Comparison of ENCODE assay signal across 8 cellular contexts in the genomic region with DNA sequence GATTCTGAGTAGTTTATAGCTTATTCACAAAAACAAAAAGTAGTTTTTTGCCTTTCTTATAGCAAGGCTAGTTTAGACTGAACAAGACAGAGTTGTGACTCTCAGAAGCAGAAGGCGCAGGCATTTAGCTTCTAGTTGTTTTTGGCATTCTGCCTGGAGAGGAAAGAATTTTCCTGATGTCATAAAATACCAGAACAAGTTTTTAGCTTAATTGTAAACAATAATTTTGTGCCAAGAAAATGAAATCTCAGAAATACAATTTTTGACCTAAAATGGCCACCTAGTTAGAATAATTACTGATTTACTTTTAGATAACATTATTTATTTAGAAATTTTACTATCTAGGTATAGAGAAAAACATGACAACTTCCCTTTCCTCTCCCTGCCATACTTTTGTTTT. TPM values are rescaled to one million over a fixed set of nuclear protein-coding genes. Genes with fewer than 3 reads are reported as not detected.
A peak's percentile ranks its signal among the peaks of the same experiment; 100 is the strongest.
DNase-seq lines count a peak whose midpoint lies in the region; ATAC-seq, FAIRE-seq and TF ChIP-seq lines count a peak whose summit lies in the region.

No MANE protein-coding gene starts in this region.

- intact Hi-C loops in K562 (cut with micrococcal nuclease) = loop anchor here (2.0 to 5.0 kb wide), 3 partner anchors 109 to 325 kb away; partner anchors contain the start of gene USP33

- in situ Hi-C loops in K562 (cut with MboI) = loop anchor here (10.0 kb wide), 1 partner anchor 109 kb away; no protein-coding TSS in a partner anchor

- no peak for TF ChIP-seq POLR2A in K562 (conservative IDR thresholded peaks at IDR 0.05)

- H3K9ac ChIP-seq in K562 (ENCODE audit: insufficient read depth in 1 of 2, low read depth in 2 of 2, low read length in 2 of 2) (peak overlapping the region in 1 of 2 experiments; percentile 88; a peak in 3 of 4 replicates), iPS-20b (ENCODE audit: low read depth, low read length) (peak overlapping the region; percentile 90; the same call in 1 of the 2 replicates)

- H2AFZ ChIP-seq in K562 (ENCODE audit: low read depth, low read length) = no peak overlapping the region

- H3K79me2 ChIP-seq in K562 (ENCODE audit: control insufficient read depth, insufficient read depth, low read length) = peaks cover 79% of the 10 kb centered on the region

- H3K27me3 ChIP-seq in K562 (ENCODE audit: control insufficient read depth in 2 of 2, insufficient read depth in 2 of 2, low read length in 2 of 2) (no peaks in the 10 kb centered on the region), iPS-20b (ENCODE audit: insufficient read depth, low read length) (no peaks in the 10 kb centered on the region)

- DNase-seq in NCI-H510A treated with DMSO at 0.1 percent for 48 hours (lab: John Stamatoyannopoulos, UW) (peak; percentile 63), NCI-H510A (lab: John Stamatoyannopoulos, UW) (no peak), NCI-H2227 treated with DMSO at 0.1 percent for 48 hours (lab: John Stamatoyannopoulos, UW) (peak; percentile 38), K562 (ENCODE audit: extremely low read depth in 1 of 4, low spot score in 3 of 4) (peak in 1 of 4 experiments; percentile 75), COLO668 (lab: John Stamatoyannopoulos, UW; ENCODE audit: unreplicated experiment) (no peak), COR-L47 (lab: John Stamatoyannopoulos, UW) (no peak)

- WGBS in K562 (ENCODE audit: insufficient coverage, low coverage, missing lambda C conversion rate) = 0% methylated on average over 1 of the region's 1 CpG

- CTCF ChIA-PET in K562 (lab: Yijun Ruan, JAX; ENCODE audit: low intra/inter-chr PET ratio) = interaction anchor here (0.6 to 0.9 kb wide), 2 partner anchors 14 to 25 kb away, joined by 3 read pairs; no protein-coding TSS in a partner anchor

- H3K36me3 ChIP-seq in K562 (ENCODE audit: control insufficient read depth, insufficient read depth, low read length) = no peaks in the 10 kb centered on the region
- H3K36me3 ChIP-seq in iPS-20b (ENCODE audit: insufficient read depth, low read depth, low read length) = no peaks in the 10 kb centered on the region

- POLR2A ChIA-PET in K562 (lab: Yijun Ruan, JAX) = interaction anchor here (0.9 to 10.5 kb wide), 14 partner anchors 9 to 193 kb away, joined by 3 to 199 read pairs (median 17); partner anchors contain the start of gene FUBP1

- H4K20me1 ChIP-seq in K562 (replicated peaks; ENCODE audit: control insufficient read depth, insufficient read depth, low read length) = peaks cover 3% of the 10 kb centered on the region; the same call in 1 of the 2 replicates

- H3K4me2 ChIP-seq in K562 (ENCODE audit: insufficient read depth, low read length) = peak overlapping the region; percentile 79; the same call in 1 of the 2 replicates

- H3K4me3 ChIP-seq in K562 (peak overlapping the region; percentile 49), iPS-20b (ENCODE audit: low read length) (peak overlapping the region; percentile 69), skin epidermis (peak overlapping the region; percentile 30 to 54 (median 45))

- no peak for TF ChIP-seq CTCF in K562 (IDR thresholded peaks at IDR 0.05 in 2 of 3, conservative IDR thresholded peaks at IDR 0.05 in 1 of 3; ENCODE audit: insufficient read depth in 2 of 3, low read depth in 1 of 3, low read length in 3 of 3)

- peaks cover 0 to 7% of the 10 kb centered on the region in 2 experiments; a peak in 3 of 5 replicates for H3K4me1 ChIP-seq in K562 (replicated peaks in 1 of 2; ENCODE audit: control insufficient read depth in 2 of 2, insufficient read depth in 2 of 2, low read length in 2 of 2)
- H3K4me1 ChIP-seq in iPS-20b (ENCODE audit: insufficient read depth, low read length) = peaks cover 18% of the 10 kb centered on the region; the same call in 1 of the 2 replicates

- no peak for TF ChIP-seq EP300 in K562 (IDR thresholded peaks at IDR 0.05; ENCODE audit: low read length)

- peak overlapping the region; percentile 96; the same call in 2 of the 3 replicates for H3K27ac ChIP-seq in K562 (ENCODE audit: extremely low read depth, low read depth, low read length)
- no peak overlapping the region for H3K27ac ChIP-seq in iPS-20b (ENCODE audit: low read length)
- peak overlapping the region in 18 of 21 experiments; percentile 11 to 96 (median 89) for H3K27ac ChIP-seq in skin epidermis

- peak; percentile 21 for ATAC-seq in K562

- H3K9me3 ChIP-seq in K562 (replicated peaks; ENCODE audit: control insufficient read depth, insufficient read depth, low read depth, low read length) (no peaks in the 10 kb centered on the region), iPS-20b (ENCODE audit: insufficient read depth, low read depth, low read length) (no peaks in the 10 kb centered on the region)

- FAIRE-seq in K562 (lab: Jason Lieb, UNC) = peak; percentile 59

- BruUV-seq in K562 (replicated peaks; lab: Mats Ljungman, UMichigan) = no TSS peak

- TF ChIP-seq RAD21 in K562 (CRISPR knock-in tag; conservative IDR thresholded peaks at IDR 0.05 in 1 of 2, IDR thresholded peaks at IDR 0.05 in 1 of 2) = no peak

- H3K9me1 ChIP-seq in K562 (ENCODE audit: control insufficient read depth, insufficient read depth, low read length) = no peaks in the 10 kb centered on the region

TF ChIP-seq in K562, 482 proteins besides CTCF, POLR2A, EP300 and RAD21 (continues in another document):
- no peak for TF ChIP-seq RFX7 (CRISPR knock-in tag; IDR thresholded peaks at IDR 0.05)

RNA-seq across cellular contexts. Expression of gene DNAJB4, which starts 1.0 kb away (rescaled TPM):
- total RNA-seq in K562 (2011; cell fraction: chromatin; rRNA removed; ENCODE audit: low replicate concordance) = 20.6 and 59.9 TPM in 2 replicates
- total RNA-seq in K562 (2011; cell fraction: nucleolus; rRNA removed) = 16.6 and 21.7 TPM in 2 replicates
- 45.6 and 71.6 TPM in 2 replicates for total RNA-seq in K562 (2011; cell fraction: nucleoplasm; rRNA removed)
- 8.5 and 13.2 TPM in 2 replicates for total RNA-seq in K562 (2014; rRNA removed)
- 22.5 and 33.2 TPM in 2 replicates for total RNA-seq in K562 (2014; rRNA removed; fragmentation: Illumina TruSeq; extraction: Trizol)
- total RNA-seq in K562 (2015; rRNA removed; fragmentation: Illumina TruSeq; extraction: Trizol) = 18.2 and 19.8 TPM in 2 replicates
- 17.8 and 20.5 TPM in 2 replicates for total RNA-seq in K562 (2021)
- 15.2 and 23.5 TPM in 2 replicates for polyA plus RNA-seq in K562 (2011; rRNA removed)
- polyA plus RNA-seq in K562 (2011; cell fraction: cytosol; rRNA removed) = 1.8 and 5.4 TPM in 2 replicates
- 6.4 and 7.9 TPM in 2 replicates for polyA plus RNA-seq in K562 (2011; cell fraction: nucleus; rRNA removed)
- 11.4 and 15.5 TPM in 2 replicates for polyA plus RNA-seq in K562 (2012)
- 16.5 and 17.5 TPM in 2 replicates for polyA plus RNA-seq in K562 (2014; fragmentation: Illumina TruSeq; extraction: Trizol)
- 10 to 100 TPM; 18.3 to 27.7 TPM for polyA plus RNA-seq in K562 (2014; fragmentation: Nextera tagmentation; extraction: Ambion mirVana)
- polyA plus RNA-seq in K562 (2014; rRNA removed) = 15.3 and 20.7 TPM in 2 replicates
- polyA minus RNA-seq in K562 (2011; rRNA and poly(A)+ RNA removed) = 32.3 and 45.6 TPM in 2 replicates
- polyA minus RNA-seq in K562 (2011; cell fraction: cytosol; rRNA and poly(A)+ RNA removed) = 9.8 and 10.6 TPM in 2 replicates
- polyA minus RNA-seq in K562 (2011; cell fraction: nucleus; rRNA and poly(A)+ RNA removed) = 19.0 and 37.7 TPM in 2 replicates

RNA-seq across cellular contexts. Expression of gene FUBP1, which starts 26.9 kb away (rescaled TPM):
- 264 and 677 TPM in 2 replicates for total RNA-seq in K562 (2011; cell fraction: chromatin; rRNA removed; ENCODE audit: low replicate concordance)
- 127 and 179 TPM in 2 replicates for total RNA-seq in K562 (2011; cell fraction: nucleolus; rRNA removed)
- total RNA-seq in K562 (2011; cell fraction: nucleoplasm; rRNA removed) = 251 and 332 TPM in 2 replicates
- total RNA-seq in K562 (2014; rRNA removed) (182 and 192 TPM in 2 replicates), K562 (2014; rRNA removed; fragmentation: Illumina TruSeq; extraction: Trizol) (253 and 279 TPM in 2 replicates), K562 (2015; rRNA removed; fragmentation: Illumina TruSeq; extraction: Trizol) (234 and 254 TPM in 2 replicates), K562 (2021) (195 and 199 TPM in 2 replicates)
- polyA plus RNA-seq in K562 (2011; rRNA removed) (292 and 294 TPM in 2 replicates), K562 (2014; fragmentation: Illumina TruSeq; extraction: Trizol) (185 and 213 TPM in 2 replicates), K562 (2014; fragmentation: Nextera tagmentation; extraction: Ambion mirVana) (100 to 1,000 TPM; 104 to 170 TPM), K562 (2014; rRNA removed) (224 and 265 TPM in 2 replicates)
- polyA plus RNA-seq in K562 (2011; cell fraction: cytosol; rRNA removed) = 136 and 194 TPM in 2 replicates
- 763 and 1,195 TPM in 2 replicates for polyA plus RNA-seq in K562 (2011; cell fraction: nucleus; rRNA removed)
- polyA plus RNA-seq in K562 (2012) = 143 and 152 TPM in 2 replicates
- 304 and 320 TPM in 2 replicates for polyA minus RNA-seq in K562 (2011; rRNA and poly(A)+ RNA removed)
- 101 and 114 TPM in 2 replicates for polyA minus RNA-seq in K562 (2011; cell fraction: cytosol; rRNA and poly(A)+ RNA removed)
- 359 and 608 TPM in 2 replicates for polyA minus RNA-seq in K562 (2011; cell fraction: nucleus; rRNA and poly(A)+ RNA removed)

RNA-seq across cellular contexts. Expression of gene GIPC2, which starts 40.0 kb away (rescaled TPM):
- total RNA-seq in K562 (2011; cell fraction: chromatin; rRNA removed; ENCODE audit: low replicate concordance) = not detected in 2 replicates
- not detected in 2 replicates for total RNA-seq in K562 (2011; cell fraction: nucleolus; rRNA removed)
- total RNA-seq in K562 (2011; cell fraction: nucleoplasm; rRNA removed) = not detected in 2 replicates
- total RNA-seq in K562 (2014; rRNA removed) (0.05 TPM in 1 of 2 replicates, not detected in the other), K562 (2014; rRNA removed; fragmentation: Illumina TruSeq; extraction: Trizol) (0.04 and 0.06 TPM in 2 replicates), K562 (2015; rRNA removed; fragmentation: Illumina TruSeq; extraction: Trizol) (0.04 and 0.08 TPM in 2 replicates), K562 (2021) (0.04 TPM in 2 replicates)
- polyA plus RNA-seq in K562 (2011; rRNA removed) (0.04 TPM in 1 of 2 replicates, not detected in the other), K562 (2014; fragmentation: Illumina TruSeq; extraction: Trizol) (not detected in 2 replicates), K562 (2014; fragmentation: Nextera tagmentation; extraction: Ambion mirVana) (under 1 TPM in 1 of 2 experiments, not detected in 1; 0.01 TPM), K562 (2014; rRNA removed) (not detected in 2 replicates)
- not detected in 2 replicates for polyA plus RNA-seq in K562 (2011; cell fraction: cytosol; rRNA removed)
- polyA plus RNA-seq in K562 (2011; cell fraction: nucleus; rRNA removed) = not detected in 2 replicates
- polyA plus RNA-seq in K562 (2012) = 0.04 TPM in 1 of 2 replicates, not detected in the other
- polyA minus RNA-seq in K562 (2011; rRNA and poly(A)+ RNA removed) = not detected in 2 replicates
- polyA minus RNA-seq in K562 (2011; cell fraction: cytosol; rRNA and poly(A)+ RNA removed) = not detected in 2 replicates
- not detected in 2 replicates for polyA minus RNA-seq in K562 (2011; cell fraction: nucleus; rRNA and poly(A)+ RNA removed)

Comparison
In these comparisons a context has a peak if more than half of its experiments do, and no peak if none do; other contexts are left out.
1. DNase-seq: peak in NCI-H510A treated with DMSO at 0.1 percent for 48 hours (single experiment) and NCI-H2227 treated with DMSO at 0.1 percent for 48 hours (single experiment); none in NCI-H510A (single experiment), COLO668 (single experiment) and COR-L47 (single experiment).
2. Peak in every context shown above with its lines, with median percentiles within 50 percentile points of each other: H3K4me3 ChIP-seq.